1 cellular context compared by ENCODE assay signal in genomic region chr16:89261691-89262563, GRCh38.
TF ChIP-seq lines count a peak whose summit lies in the region.

No MANE protein-coding gene starts in this region.

TF ChIP-seq in HepG2, 621 proteins besides CTCF, POLR2A, EP300 and RAD21 (continued from another document and continues in another):
- TF ChIP-seq MIER2 (CRISPR knock-in tag; IDR thresholded peaks at IDR 0.05), result peak; percentile 3; the same call in 1 of the 2 replicates
- TF ChIP-seq TMF1 (CRISPR knock-in tag; IDR thresholded peaks at IDR 0.05; ENCODE audit: low read depth), result 0 out of 2 replicates have a peak, but pooled peaks have one; percentile 53
- TF ChIP-seq ATF4 (CRISPR knock-in tag; IDR thresholded peaks at IDR 0.05), result no peak
- TF ChIP-seq ZNF441 (CRISPR knock-in tag; IDR thresholded peaks at IDR 0.05; ENCODE audit: borderline replicate concordance), result peak; percentile 69; the same call in 1 of the 2 replicates
- TF ChIP-seq NR2F6 (IDR thresholded peaks at IDR 0.05), result no peak
- TF ChIP-seq NR2F6 (CRISPR knock-in tag; IDR thresholded peaks at IDR 0.05), result no peak
- TF ChIP-seq DNMT3B (CRISPR knock-in tag; conservative IDR thresholded peaks at IDR 0.05), result no peak
- 0 out of 2 replicates have a peak, but pooled peaks have one; percentile 71 for TF ChIP-seq SMAD9 (CRISPR knock-in tag; IDR thresholded peaks at IDR 0.05)
- no peak for TF ChIP-seq MAFK (conservative IDR thresholded peaks at IDR 0.05 in 1 of 2, IDR thresholded peaks at IDR 0.05 in 1 of 2; ENCODE audit: low read length in 2 of 2)
- TF ChIP-seq PRDM10 (CRISPR knock-in tag; IDR thresholded peaks at IDR 0.05; ENCODE audit: low read depth), result no peak
- TF ChIP-seq NAIF1 (CRISPR knock-in tag; IDR thresholded peaks at IDR 0.05; ENCODE audit: borderline replicate concordance), result 0 out of 2 replicates have a peak, but pooled peaks have one; percentile 53
- 0 out of 2 replicates have a peak, but pooled peaks have one; percentile 1 for TF ChIP-seq ZNF629 (CRISPR knock-in tag; conservative IDR thresholded peaks at IDR 0.05)
- TF ChIP-seq ZNF740 (CRISPR knock-in tag; IDR thresholded peaks at IDR 0.05), result no peak
- no peak; the same call in 1 of the 2 replicates for TF ChIP-seq TBX2 (CRISPR knock-in tag; IDR thresholded peaks at IDR 0.05; ENCODE audit: borderline replicate concordance)
- no peak; the same call in 1 of the 2 replicates for TF ChIP-seq ZNF136 (CRISPR knock-in tag; IDR thresholded peaks at IDR 0.05; ENCODE audit: low read depth)
- TF ChIP-seq ZBTB37 (CRISPR knock-in tag; IDR thresholded peaks at IDR 0.05), result peak; percentile 46; the same call in 1 of the 2 replicates
- TF ChIP-seq ZNF24 (IDR thresholded peaks at IDR 0.05), result no peak
- TF ChIP-seq NFATC3 (CRISPR knock-in tag; IDR thresholded peaks at IDR 0.05), result 0 out of 2 replicates have a peak, but pooled peaks have one; percentile 29
- TF ChIP-seq DDIT3 (CRISPR knock-in tag; IDR thresholded peaks at IDR 0.05), result no peak
- TF ChIP-seq SCMH1 (CRISPR knock-in tag; IDR thresholded peaks at IDR 0.05; ENCODE audit: borderline replicate concordance), result no peak
- no peak for TF ChIP-seq CSRNP2 (CRISPR knock-in tag; conservative IDR thresholded peaks at IDR 0.05; ENCODE audit: low read depth)
- no peak; the same call in 1 of the 2 replicates for TF ChIP-seq PAX8 (CRISPR knock-in tag; IDR thresholded peaks at IDR 0.05; ENCODE audit: borderline replicate concordance)
- TF ChIP-seq RNF2 (conservative IDR thresholded peaks at IDR 0.05; ENCODE audit: low read depth), result 0 out of 2 replicates have a peak, but pooled peaks have one; percentile 68
- peak; percentile 46 for TF ChIP-seq XRCC5 (optimal IDR thresholded peaks at IDR 0.05; ENCODE audit: low read length)
- no peak for TF ChIP-seq SRSF1 (optimal IDR thresholded peaks at IDR 0.05; ENCODE audit: low read depth, low read length)
- no peak for TF ChIP-seq ZC3H13 (CRISPR knock-in tag; IDR thresholded peaks at IDR 0.05)
- TF ChIP-seq ZNF564 (CRISPR knock-in tag; IDR thresholded peaks at IDR 0.05), result 0 out of 2 replicates have a peak, but pooled peaks have one; percentile 10
- 0 out of 2 replicates have a peak, but pooled peaks have one; percentile 18 for TF ChIP-seq NCOR1 (IDR thresholded peaks at IDR 0.05; ENCODE audit: borderline replicate concordance, low read length)
- no peak for TF ChIP-seq MEIS2 (CRISPR knock-in tag; IDR thresholded peaks at IDR 0.05)
- TF ChIP-seq ZNF331 (CRISPR knock-in tag; IDR thresholded peaks at IDR 0.05), result no peak
- peak; percentile 42 for TF ChIP-seq IKZF4 (CRISPR knock-in tag; IDR thresholded peaks at IDR 0.05; ENCODE audit: borderline replicate concordance, low read depth, not compliant biosample characterization)
- no peak for TF ChIP-seq ZXDC (CRISPR knock-in tag; IDR thresholded peaks at IDR 0.05)
- peak; percentile 42; the same call in 1 of the 2 replicates for TF ChIP-seq THRA (CRISPR knock-in tag; IDR thresholded peaks at IDR 0.05; ENCODE audit: borderline replicate concordance)
- TF ChIP-seq SOX13 (IDR thresholded peaks at IDR 0.05), result no peak
- TF ChIP-seq SOX13 (CRISPR knock-in tag; conservative IDR thresholded peaks at IDR 0.05 in 1 of 2, IDR thresholded peaks at IDR 0.05 in 1 of 2), result no peak; a peak in 1 of 4 replicates
- no peak for TF ChIP-seq ZNF282 (IDR thresholded peaks at IDR 0.05; ENCODE audit: partially characterized antibody)
- no peak for TF ChIP-seq FOXM1 (CRISPR knock-in tag; IDR thresholded peaks at IDR 0.05)
- TF ChIP-seq LCORL (IDR thresholded peaks at IDR 0.05), result no peak
- TF ChIP-seq LCORL (CRISPR knock-in tag; IDR thresholded peaks at IDR 0.05), result peak; percentile 81
- peak; percentile 53; the same call in 1 of the 2 replicates for TF ChIP-seq GFI1 (CRISPR knock-in tag; IDR thresholded peaks at IDR 0.05; ENCODE audit: borderline replicate concordance)
- no peak for TF ChIP-seq ZNF354B (CRISPR knock-in tag; IDR thresholded peaks at IDR 0.05)
- 0 out of 2 replicates have a peak, but pooled peaks have one; percentile 67 for TF ChIP-seq HNRNPL (IDR thresholded peaks at IDR 0.05; ENCODE audit: low read depth, low read length)
- TF ChIP-seq ZNF878 (CRISPR knock-in tag; IDR thresholded peaks at IDR 0.05), result no peak
- TF ChIP-seq ZNF891 (CRISPR knock-in tag; IDR thresholded peaks at IDR 0.05), result no peak
- no peak for TF ChIP-seq ATF7-NPFF (CRISPR knock-in tag; IDR thresholded peaks at IDR 0.05; ENCODE audit: low read depth)
- TF ChIP-seq ZNF264 (CRISPR knock-in tag; IDR thresholded peaks at IDR 0.05), result no peak
- no peak for TF ChIP-seq ZNF253 (CRISPR knock-in tag; IDR thresholded peaks at IDR 0.05; ENCODE audit: borderline replicate concordance)
- TF ChIP-seq ZNF792 (CRISPR knock-in tag; IDR thresholded peaks at IDR 0.05), result no peak; the same call in 1 of the 2 replicates
- TF ChIP-seq NR2C2 (CRISPR knock-in tag; IDR thresholded peaks at IDR 0.05; ENCODE audit: borderline replicate concordance), result peak; percentile 15; the same call in 1 of the 2 replicates
- peak; percentile 62 for TF ChIP-seq KAT8 (CRISPR knock-in tag; IDR thresholded peaks at IDR 0.05)
- 0 out of 2 replicates have a peak, but pooled peaks have one; percentile 30 for TF ChIP-seq ZIK1 (CRISPR knock-in tag; IDR thresholded peaks at IDR 0.05; ENCODE audit: borderline replicate concordance, low read depth)
- TF ChIP-seq ZNF772 (CRISPR knock-in tag; IDR thresholded peaks at IDR 0.05), result peak; percentile 47; the same call in 1 of the 2 replicates
- TF ChIP-seq ZMYM2 (CRISPR knock-in tag; IDR thresholded peaks at IDR 0.05), result 0 out of 2 replicates have a peak, but pooled peaks have one; percentile 63
- peak; percentile 53; the same call in 1 of the 2 replicates for TF ChIP-seq PHF20 (CRISPR knock-in tag; IDR thresholded peaks at IDR 0.05)
- TF ChIP-seq SALL1 (CRISPR knock-in tag; IDR thresholded peaks at IDR 0.05), result no peak; the same call in 1 of the 2 replicates
- no peak for TF ChIP-seq TAF15 (IDR thresholded peaks at IDR 0.05; ENCODE audit: low read depth, low read length, poor library complexity, severe bottlenecking)
- TF ChIP-seq PITX1 (CRISPR knock-in tag; IDR thresholded peaks at IDR 0.05), result 0 out of 2 replicates have a peak, but pooled peaks have one; percentile 34
- no peak for TF ChIP-seq CREB1 (IDR thresholded peaks at IDR 0.05)
- no peak for TF ChIP-seq CREB1 (CRISPR knock-in tag; IDR thresholded peaks at IDR 0.05)
- TF ChIP-seq SNRNP70 (IDR thresholded peaks at IDR 0.05; ENCODE audit: low read depth, low read length), result no peak
- 0 out of 2 replicates have a peak, but pooled peaks have one; percentile 66 for TF ChIP-seq EEA1 (CRISPR knock-in tag; IDR thresholded peaks at IDR 0.05; ENCODE audit: borderline replicate concordance)
- no peak for TF ChIP-seq ZC3H4 (CRISPR knock-in tag; IDR thresholded peaks at IDR 0.05; ENCODE audit: borderline replicate concordance)
- TF ChIP-seq ZNF619 (CRISPR knock-in tag; IDR thresholded peaks at IDR 0.05), result no peak
- no peak for TF ChIP-seq KDM5A (IDR thresholded peaks at IDR 0.05; ENCODE audit: borderline replicate concordance, low read length)
- TF ChIP-seq ARHGAP35 (CRISPR knock-in tag; IDR thresholded peaks at IDR 0.05; ENCODE audit: borderline replicate concordance), result peak; percentile 46; the same call in 1 of the 2 replicates
- TF ChIP-seq IRX3 (CRISPR knock-in tag; IDR thresholded peaks at IDR 0.05; ENCODE audit: borderline replicate concordance, low read depth), result peak; percentile 76; the same call in 1 of the 2 replicates
- TF ChIP-seq NFRKB (IDR thresholded peaks at IDR 0.05), result no peak
- no peak for TF ChIP-seq ZNF484 (CRISPR knock-in tag; IDR thresholded peaks at IDR 0.05; ENCODE audit: borderline replicate concordance, low read depth)
- TF ChIP-seq ZEB1 (IDR thresholded peaks at IDR 0.05; ENCODE audit: insufficient replicate concordance, low read depth), result peak; percentile 45
